In the genomic region with DNA sequence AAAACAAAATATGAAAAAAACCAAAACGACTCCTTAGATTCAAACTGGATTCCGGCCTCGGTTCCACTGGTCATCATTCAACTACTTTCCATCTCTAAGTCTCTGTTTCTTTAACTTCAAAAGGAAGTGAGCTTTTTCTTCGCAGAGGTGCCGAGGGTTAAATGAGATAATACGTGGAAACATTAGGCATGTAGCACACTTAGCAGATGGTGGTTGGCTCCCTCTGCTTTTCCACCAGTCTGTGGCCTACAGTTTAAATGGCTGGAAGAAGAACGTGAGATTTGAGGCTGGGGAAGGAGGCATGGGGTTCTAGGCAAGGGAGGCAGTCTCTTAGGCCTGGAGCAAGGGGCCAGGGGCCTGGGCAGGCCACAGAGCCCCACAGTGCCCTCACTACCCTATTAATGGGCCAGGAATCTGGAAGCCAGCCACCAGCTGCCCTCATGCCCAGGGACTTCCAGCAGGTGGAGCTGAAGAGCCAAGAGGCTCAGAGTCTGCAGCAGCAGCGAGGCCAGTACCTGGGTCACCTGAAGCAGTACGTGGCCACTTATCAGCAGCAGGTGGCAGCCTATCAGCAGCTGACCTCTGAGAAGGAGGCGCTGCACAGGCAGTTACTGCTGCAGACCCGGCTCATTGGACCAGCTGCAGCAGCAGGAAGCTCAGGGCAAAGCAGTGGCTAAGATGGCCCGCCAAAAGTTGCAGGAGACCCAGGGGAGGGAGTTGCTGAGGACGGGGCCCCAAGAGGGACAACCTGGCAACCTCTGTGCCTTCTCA, we compare ENCODE assay signal across 8 cellular contexts. TPM values are rescaled to one million over a fixed set of nuclear protein-coding genes. Genes with fewer than 3 reads are reported as not detected.
A peak's percentile ranks its signal among the peaks of the same experiment; 100 is the strongest.
DNase-seq lines count a peak whose midpoint lies in the region; TF ChIP-seq lines count a peak whose summit lies in the region.
"Not testable (repeated sequence)": the region's sequence is repeated elsewhere in the genome, so short reads cannot be mapped to it uniquely, and the experiment has no call there.

No MANE protein-coding gene starts in this region.

- CTCF ChIA-PET in BJ (lab: Yijun Ruan, JAX): interaction anchor here (0.6 to 4.2 kb wide), 27 partner anchors 9 to 640 kb away, joined by 3 to 39 read pairs (median 4); partner anchors contain the start of genes FES, HDDC3 and SEMA4B
- CTCF ChIA-PET in HEK293T (lab: Yijun Ruan, JAX): interaction anchor here (0.5 to 2.5 kb wide), 18 partner anchors 8 to 449 kb away, joined by 3 to 15 read pairs (median 4); partner anchors contain the start of genes CIB1 and GDPGP1
- CTCF ChIA-PET in activated naive CD4-positive, alpha-beta T cell treated with anti-CD3 and anti-CD28 coated beads for 36 hours (lab: Charles Lee): interaction anchor here (0.6 to 4.0 kb wide), 21 partner anchors 8 to 449 kb away, joined by 3 to 22 read pairs (median 4); no protein-coding TSS in a partner anchor

- not testable (repeated sequence) for H3K9me3 Mint-ChIP-seq in activated naive CD4-positive, alpha-beta T cell treated with anti-CD3 and anti-CD28 coated beads for 36 hours

- TF ChIP-seq CTCF in BJ (IDR thresholded peaks at IDR 0.05; ENCODE audit: insufficient read depth, low read depth, low read length) (peak; percentile 88), fibroblast of villous mesenchyme (IDR thresholded peaks at IDR 0.05; ENCODE audit: insufficient read depth, low read depth, low read length) (peak; percentile 81)

- intact Hi-C loops in activated naive CD4-positive, alpha-beta T cell treated with anti-CD3 and anti-CD28 coated beads for 36 hours (cut with micrococcal nuclease): loop anchor here (1.0 to 2.0 kb wide), 2 partner anchors 28 to 189 kb away; no protein-coding TSS in a partner anchor

- not testable (repeated sequence) for DNase-seq in BJ (ENCODE audit: low read depth)
- DNase-seq in HEK293T (ENCODE audit: extremely low spot score) (peak; percentile 52), NCI-H2196 (lab: John Stamatoyannopoulos, UW; ENCODE audit: unreplicated experiment) (peak; percentile 84), T-helper 9 cell (peak; percentile 60), fibroblast of villous mesenchyme (ENCODE audit: low read depth) (peak; percentile 32), myocyte (ENCODE audit: low read depth) (peak; percentile 69)
- DNase-seq in activated naive CD4-positive, alpha-beta T cell treated with anti-CD3 and anti-CD28 coated beads for 36 hours: peak; percentile 86
- peak; percentile 27 for DNase-seq in stimulated activated CD8-positive, alpha-beta memory T cell treated with anti-CD3 and anti-CD28 coated beads, Interleukin-12 subunit alpha, Interleukin-12 subunit beta, amount 100 ng/mL, for 24 hours (ENCODE audit: extremely low read depth)

- H3K4me3 Mint-ChIP-seq in activated naive CD4-positive, alpha-beta T cell treated with anti-CD3 and anti-CD28 coated beads for 36 hours: not testable (repeated sequence)

- POLR2A ChIA-PET in BJ (lab: Charles Lee) (interaction anchor here (0.6 kb wide), 1 partner anchor 307 kb away, joined by 3 read pairs; no protein-coding TSS in a partner anchor), HEK293T (lab: Yijun Ruan, JAX) (interaction anchor here (1.0 to 1.4 kb wide), 2 partner anchors 13 to 638 kb away, joined by 3 read pairs; no protein-coding TSS in a partner anchor)

- H3K4me1 Mint-ChIP-seq in activated naive CD4-positive, alpha-beta T cell treated with anti-CD3 and anti-CD28 coated beads for 36 hours (ENCODE audit: low read depth): not testable (repeated sequence)

- not testable (repeated sequence) for H3K27ac Mint-ChIP-seq in activated naive CD4-positive, alpha-beta T cell treated with anti-CD3 and anti-CD28 coated beads for 36 hours

- H3K36me3 ChIP-seq in BJ (ENCODE audit: control insufficient read depth, insufficient read depth, low read length): not testable (repeated sequence)

- not testable (repeated sequence) for H3K27me3 ChIP-seq in BJ (ENCODE audit: control insufficient read depth, insufficient read depth, low read length)

- H3K27me3 Mint-ChIP-seq in activated naive CD4-positive, alpha-beta T cell treated with anti-CD3 and anti-CD28 coated beads for 36 hours (ENCODE audit: low read depth): not testable (repeated sequence)

- H3K36me3 Mint-ChIP-seq in activated naive CD4-positive, alpha-beta T cell treated with anti-CD3 and anti-CD28 coated beads for 36 hours (ENCODE audit: low read depth): not testable (repeated sequence)

- not testable (repeated sequence) for H3K4me3 ChIP-seq in BJ (ENCODE audit: low read depth, low read length); fibroblast of villous mesenchyme (ENCODE audit: low read depth, low read length)

RNA-seq across cellular contexts. Expression of gene NGRN, which starts 27.8 kb away (rescaled TPM):
- 63.5 and 76.8 TPM in 2 replicates for polyA plus RNA-seq in BJ (2011; rRNA removed)
- polyA minus RNA-seq in BJ (2011; rRNA and poly(A)+ RNA removed): 14.5 and 35.8 TPM in 2 replicates
- 10 to 100 TPM; 30.7 to 31.0 TPM for total RNA-seq in activated naive CD4-positive, alpha-beta T cell treated with anti-CD3 and anti-CD28 coated beads for 36 hours
- 72.2 and 88.9 TPM in 2 replicates for total RNA-seq in fibroblast of villous mesenchyme
- 153 and 189 TPM in 2 replicates for total RNA-seq in myocyte
- 141 TPM for polyA plus RNA-seq in myocyte (2012)

RNA-seq across cellular contexts. Expression of gene TTLL13, which starts 43.9 kb away (rescaled TPM):
- 0.04 and 0.05 TPM in 2 replicates for polyA plus RNA-seq in BJ (2011; rRNA removed)
- polyA minus RNA-seq in BJ (2011; rRNA and poly(A)+ RNA removed): 0.24 TPM in 1 of 2 replicates, not detected in the other
- under 1 TPM; 0.15 to 0.26 TPM for total RNA-seq in activated naive CD4-positive, alpha-beta T cell treated with anti-CD3 and anti-CD28 coated beads for 36 hours
- total RNA-seq in fibroblast of villous mesenchyme (under 0.01 and 0.32 TPM in 2 replicates), myocyte (0.08 TPM in 1 of 2 replicates, not detected in the other)
- 0.35 TPM for polyA plus RNA-seq in myocyte (2012)

RNA-seq across cellular contexts. Expression of gene ZNF774, which starts 58.9 kb away (rescaled TPM):
- 0.54 and 1.6 TPM in 2 replicates for polyA plus RNA-seq in BJ (2011; rRNA removed)
- polyA minus RNA-seq in BJ (2011; rRNA and poly(A)+ RNA removed): 0.47 and 0.67 TPM in 2 replicates
- under 1 TPM; 0.84 to 0.95 TPM for total RNA-seq in activated naive CD4-positive, alpha-beta T cell treated with anti-CD3 and anti-CD28 coated beads for 36 hours
- total RNA-seq in fibroblast of villous mesenchyme: 1.6 and 1.7 TPM in 2 replicates
- 3.4 TPM in 2 replicates for total RNA-seq in myocyte
- polyA plus RNA-seq in myocyte (2012): 1.2 TPM

RNA-seq across cellular contexts. Expression of gene GDPGP1, which starts 59.2 kb away (rescaled TPM):
- polyA plus RNA-seq in BJ (2011; rRNA removed): 2.4 and 4.8 TPM in 2 replicates
- 12.4 and 17.6 TPM in 2 replicates for polyA minus RNA-seq in BJ (2011; rRNA and poly(A)+ RNA removed)
- 1 to 10 TPM; 1.5 to 3.6 TPM for total RNA-seq in activated naive CD4-positive, alpha-beta T cell treated with anti-CD3 and anti-CD28 coated beads for 36 hours
- total RNA-seq in fibroblast of villous mesenchyme: 5.2 and 5.6 TPM in 2 replicates
- 5.2 and 11.2 TPM in 2 replicates for total RNA-seq in myocyte
- 5.1 TPM for polyA plus RNA-seq in myocyte (2012)

RNA-seq across cellular contexts. Expression of gene CIB1, which starts 59.5 kb away (rescaled TPM):
- 60.5 and 102 TPM in 2 replicates for polyA plus RNA-seq in BJ (2011; rRNA removed)
- 17.8 and 34.4 TPM in 2 replicates for polyA minus RNA-seq in BJ (2011; rRNA and poly(A)+ RNA removed)
- 100 to 1,000 TPM; 156 to 171 TPM for total RNA-seq in activated naive CD4-positive, alpha-beta T cell treated with anti-CD3 and anti-CD28 coated beads for 36 hours
- total RNA-seq in fibroblast of villous mesenchyme (19.0 and 31.2 TPM in 2 replicates), myocyte (9.2 and 17.7 TPM in 2 replicates)
- polyA plus RNA-seq in myocyte (2012): 84.0 TPM
